In the genomic region with DNA sequence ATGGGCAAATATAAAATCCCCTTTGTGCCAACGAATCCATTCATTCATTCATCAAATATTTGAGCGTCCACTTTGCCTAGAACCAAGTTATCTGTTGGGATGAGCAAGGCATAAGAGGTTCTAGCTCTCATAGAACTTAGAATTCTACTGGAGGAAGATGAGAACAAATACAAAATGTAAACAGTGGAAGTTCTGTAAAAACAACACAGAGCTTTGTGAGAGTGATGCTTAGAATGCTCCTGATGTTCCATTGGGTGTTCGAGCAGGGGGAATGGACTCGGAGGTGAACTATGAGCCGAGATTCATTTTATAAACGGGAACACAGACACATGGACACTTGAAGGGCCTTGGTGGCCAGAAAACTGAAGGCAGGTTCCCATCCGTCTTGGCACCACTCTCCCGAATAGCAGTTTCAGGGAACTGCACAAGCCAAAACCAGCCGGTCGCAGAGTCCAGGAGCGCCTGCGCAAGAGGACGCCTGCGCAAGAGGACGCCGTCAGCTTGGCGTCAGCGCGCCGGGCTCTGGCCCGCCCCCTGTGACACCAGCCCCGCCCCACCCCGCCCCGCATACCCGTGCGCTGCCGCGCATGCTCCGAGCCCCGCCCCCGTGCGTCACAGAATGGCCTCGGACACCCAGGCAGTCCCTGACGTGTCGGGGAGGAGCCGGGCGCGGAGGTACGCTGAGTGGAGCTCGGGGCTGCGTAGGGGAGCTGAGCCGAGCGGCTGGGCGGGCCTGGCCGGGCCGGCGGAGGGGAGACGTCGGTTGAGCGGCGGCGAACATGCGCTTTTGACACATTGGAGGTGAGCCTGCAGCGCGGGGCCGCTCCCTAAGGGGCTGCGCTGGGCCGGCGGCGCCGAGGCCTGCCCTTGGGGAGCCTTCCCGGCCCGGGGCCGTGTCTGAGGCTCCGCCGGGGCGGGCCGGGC, we compare ENCODE assay signal across 1 cellular context.
A peak's percentile ranks its signal among the peaks of the same experiment; 100 is the strongest.
TF ChIP-seq lines count a peak whose summit lies in the region.

Gene NDEL1, plus strand, starts transcription at position 640 of the 924 bp plus-strand sequence. CDS start 8,388 bp downstream, outside the sequence.

TF ChIP-seq in liver, 16 proteins besides CTCF, POLR2A, EP300 and RAD21 (continued from another document):
- TF ChIP-seq REST (IDR thresholded peaks at IDR 0.05) = peak; percentile 79
- TF ChIP-seq EGR1 (IDR thresholded peaks at IDR 0.05; ENCODE audit: low read depth in 2 of 2) = no peak
